In the genomic region with DNA sequence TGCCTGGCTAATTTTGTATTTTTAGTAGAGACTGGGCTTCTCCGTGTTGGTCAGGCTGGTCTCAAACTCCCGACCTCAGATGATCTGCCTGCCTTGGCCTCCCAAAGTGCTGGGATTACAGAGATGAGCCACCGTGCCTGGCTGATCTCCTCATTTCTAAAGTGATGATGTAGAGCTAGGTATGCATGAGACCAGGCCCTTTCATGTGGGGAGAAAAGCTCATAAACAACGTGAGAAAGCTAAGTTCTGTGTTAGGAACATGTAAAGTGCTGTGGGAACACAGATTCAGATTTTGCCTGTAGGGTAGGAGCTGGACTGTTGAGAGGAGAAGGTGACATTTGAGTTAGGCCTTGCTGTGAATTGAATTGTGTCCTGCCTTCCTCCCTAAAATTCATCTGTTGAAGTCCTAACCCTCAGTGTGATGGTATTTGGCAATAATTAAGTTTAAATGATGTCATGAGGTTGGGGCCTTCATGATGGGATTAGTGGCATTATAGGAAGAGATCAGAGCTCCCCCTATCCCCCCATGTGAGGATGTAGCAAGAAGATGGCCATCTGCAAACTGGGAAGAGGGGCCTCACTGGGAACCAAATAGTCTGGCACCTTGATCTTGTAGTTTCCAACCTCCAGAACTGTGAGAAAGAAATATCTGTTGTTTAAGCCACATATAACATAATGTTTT, we compare ENCODE assay signal across 16 cellular contexts.
"Had no signal": no experiment of that assay in that cellular context is flagged by ENCODE, and none has a peak within 500 bp of the region (broad histone marks: within the 10 kb centered on the region; RNA-seq: fewer than 3 reads in every experiment).

No MANE protein-coding gene starts in this region.

- H3K27ac Mint-ChIP-seq: dendritic cell treated with granulocyte-macrophage colony-stimulating factor and Interleukin-4, amounts not matched to agents 40 ng/mL and 50 ng/mL, for 4 days; memory B cell; natural killer cell treated with Interleukin-12 subunit alpha and Interleukin-12 subunit beta and Interleukin-15 and Interleukin-18, amount 100 ng/mL, for 72 hours; neural progenitor cell had no signal

- H3K27me3 Mint-ChIP-seq: dendritic cell treated with granulocyte-macrophage colony-stimulating factor and Interleukin-4, amounts not matched to agents 40 ng/mL and 50 ng/mL, for 4 days; memory B cell; natural killer cell treated with Interleukin-12 subunit alpha and Interleukin-12 subunit beta and Interleukin-15 and Interleukin-18, amount 100 ng/mL, for 72 hours had no signal

- ATAC-seq: foreskin keratinocyte; left cardiac atrium; lower lobe of right lung; natural killer cell treated with Interleukin-12 subunit alpha and Interleukin-12 subunit beta and Interleukin-15 and Interleukin-18, amount 100 ng/mL, for 72 hours; upper lobe of right lung had no signal

- H3K4me3 Mint-ChIP-seq: dendritic cell treated with granulocyte-macrophage colony-stimulating factor and Interleukin-4, amounts not matched to agents 40 ng/mL and 50 ng/mL, for 4 days; memory B cell; natural killer cell treated with Interleukin-12 subunit alpha and Interleukin-12 subunit beta and Interleukin-15 and Interleukin-18, amount 100 ng/mL, for 72 hours; neural progenitor cell had no signal

- H3K9me3 Mint-ChIP-seq: dendritic cell treated with granulocyte-macrophage colony-stimulating factor and Interleukin-4, amounts not matched to agents 40 ng/mL and 50 ng/mL, for 4 days; memory B cell; natural killer cell treated with Interleukin-12 subunit alpha and Interleukin-12 subunit beta and Interleukin-15 and Interleukin-18, amount 100 ng/mL, for 72 hours; neural progenitor cell had no signal

- DNase-seq: erythroblast; foreskin keratinocyte; kidney; left cardiac atrium; left ventricle myocardium inferior; lower lobe of right lung; midbrain; nucleus accumbens; ovary; stimulated activated CD4-positive, alpha-beta T cell treated with anti-CD3 and anti-CD28 coated beads, Interleukin-2, amount 100 ng/mL, for 48 hours; stimulated activated naive CD4-positive, alpha-beta T cell treated with Interleukin-2 at 50 U/mL for 16 hours; upper lobe of right lung had no signal

- H3K4me1 Mint-ChIP-seq: neural progenitor cell had no signal
